19 cellular contexts compared by ENCODE assay signal in the genomic region with DNA sequence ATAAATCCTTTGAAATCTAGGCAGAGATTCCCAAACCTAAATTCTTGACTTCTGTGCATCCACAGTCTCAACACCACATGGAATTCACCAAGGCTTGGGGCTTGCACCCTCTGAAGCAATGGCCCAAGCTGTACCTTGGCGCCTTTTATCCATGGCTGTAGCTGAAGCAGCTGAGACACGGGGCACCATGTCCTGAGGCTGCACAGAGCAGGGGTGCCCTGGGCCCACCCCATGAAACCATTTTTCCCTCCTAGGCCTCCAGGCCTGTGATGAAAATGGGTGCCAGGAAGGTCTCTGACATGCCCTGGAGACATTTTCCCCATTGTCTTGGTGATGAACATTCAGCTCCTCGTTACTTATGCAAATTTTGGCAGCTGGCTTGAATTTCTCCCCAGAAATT.
A peak's percentile ranks its signal among the peaks of the same experiment; 100 is the strongest.
DNase-seq lines count a peak whose midpoint lies in the region; ATAC-seq and TF ChIP-seq lines count a peak whose summit lies in the region.
"Had no signal": no experiment of that assay in that cellular context is flagged by ENCODE, and none has a peak within 500 bp of the region (broad histone marks: within the 10 kb centered on the region; RNA-seq: fewer than 3 reads in every experiment).

No MANE protein-coding gene starts in this region.

- WGBS in mesendoderm (ENCODE audit: extremely low coverage, insufficient coverage, low lambda C conversion rate): no CpG with 5 or more reads among the region's 3 CpGs

- DNase-seq in DND-41 (peak; percentile 3), mesendoderm (peak; percentile 4), GM19238 (ENCODE audit: insufficient read length, low spot score) (no peak), GM10266 (ENCODE audit: extremely low spot score) (no peak), Karpas-422 (no peak), NCI-H2171 treated with DMSO at 0.1 percent for 48 hours (lab: John Stamatoyannopoulos, UW) (no peak)
- DNase-seq: 8988T; AML-193; Caco-2; Calu3; CD4-positive, alpha-beta T cell; CD8-positive, alpha-beta T cell; DMS79 treated with DMSO at 0.1 percent for 48 hours; EL; GDM1 had no signal

- no peaks in the 10 kb centered on the region for H3K9me2 ChIP-seq in Karpas-422 (replicated peaks; ENCODE audit: insufficient read depth, low read length)

- no peak overlapping the region for H4K8ac ChIP-seq in mesendoderm (ENCODE audit: low read depth, low read length)

- H4K20me1 ChIP-seq in DND-41 (ENCODE audit: insufficient read depth, low read length) (no peaks in the 10 kb centered on the region), Karpas-422 (ENCODE audit: insufficient read depth, low read depth, low read length) (no peaks in the 10 kb centered on the region)
- H4K20me1 ChIP-seq: BLaER1 treated with 17β-estradiol and CSF1 and Interleukin-3, amounts not matched to agents 10 nM and 100 nM had no signal

- H3K18ac ChIP-seq in mesendoderm (ENCODE audit: low read length): no peak overlapping the region

- H3K4me3 ChIP-seq in DND-41 (ENCODE audit: low read depth in 1 of 2, low read length in 2 of 2) (no peak overlapping the region), HUES48 (ENCODE audit: low read depth, low read length) (peak overlapping the region; percentile 13; the same call in 1 of the 2 replicates), iPS-18c (ENCODE audit: insufficient read depth, low read depth, low read length) (peak overlapping the region; percentile 15; the same call in 1 of the 2 replicates), mesendoderm (ENCODE audit: low read length) (no peak overlapping the region), Karpas-422 (ENCODE audit: low read length) (no peak overlapping the region)
- H3K4me3 ChIP-seq: BLaER1 treated with 17β-estradiol and CSF1 and Interleukin-3, amounts not matched to agents 10 nM and 100 nM had no signal

- H3K4me2 ChIP-seq in DND-41 (ENCODE audit: insufficient read depth, low read length) (no peak overlapping the region), mesendoderm (ENCODE audit: low read length) (no peak overlapping the region), Karpas-422 (ENCODE audit: low read depth, low read length, poor library complexity, severe bottlenecking) (no peak overlapping the region)
- H3K4me2 ChIP-seq: BLaER1 treated with 17β-estradiol and CSF1 and Interleukin-3, amounts not matched to agents 10 nM and 100 nM had no signal

- H3K27ac ChIP-seq in DND-41 (ENCODE audit: low read length) (no peak overlapping the region), HUES48 (ENCODE audit: low read depth, low read length) (no peak overlapping the region), mesendoderm (ENCODE audit: low read depth, low read length) (no peak overlapping the region), Karpas-422 (ENCODE audit: low read length) (no peak overlapping the region)
- H3K27ac ChIP-seq: BLaER1 treated with 17β-estradiol and CSF1 and Interleukin-3, amounts not matched to agents 10 nM and 100 nM; C4-2B had no signal

- no peak overlapping the region for H2BK120ac ChIP-seq in mesendoderm (ENCODE audit: low read depth, low read length)

- H3K23ac ChIP-seq in mesendoderm (ENCODE audit: low read length): no peak overlapping the region

- no peak overlapping the region for H2AK5ac ChIP-seq in mesendoderm (ENCODE audit: low read length)

- no peak for ATAC-seq in DND-41 (ENCODE audit: insufficient read depth, low read depth)
- ATAC-seq: CD8-positive, alpha-beta T cell had no signal

- H2BK5ac ChIP-seq in mesendoderm (ENCODE audit: low read length): no peak overlapping the region

- H3K27me3 ChIP-seq in DND-41 (ENCODE audit: insufficient read depth, low read length, poor library complexity) (no peaks in the 10 kb centered on the region), HUES48 (ENCODE audit: control insufficient read depth, insufficient read depth, low read length) (no peaks in the 10 kb centered on the region), mesendoderm (ENCODE audit: insufficient read depth, low read length, poor library complexity) (no peaks in the 10 kb centered on the region), Karpas-422 (ENCODE audit: low read length) (no peaks in the 10 kb centered on the region)
- H3K27me3 ChIP-seq: BLaER1 treated with 17β-estradiol and CSF1 and Interleukin-3, amounts not matched to agents 10 nM and 100 nM had no signal

- no peak overlapping the region for H3K56ac ChIP-seq in mesendoderm (ENCODE audit: low read length)

- H3K9me3 ChIP-seq in DND-41 (ENCODE audit: insufficient read depth, low read length, severe bottlenecking) (peaks cover 15% of the 10 kb centered on the region), HUES48 (ENCODE audit: control insufficient read depth, insufficient read depth, low read length) (peaks cover 15% of the 10 kb centered on the region), iPS-18c (ENCODE audit: control insufficient read depth, insufficient read depth, low read length) (peaks cover 5% of the 10 kb centered on the region), Karpas-422 (ENCODE audit: low read length) (peaks cover 10% of the 10 kb centered on the region)

- H2BK15ac ChIP-seq in mesendoderm (replicated peaks; ENCODE audit: low read depth): no peak overlapping the region

- H3K4ac ChIP-seq in mesendoderm (ENCODE audit: low read depth, low read length): no peak overlapping the region

- no peak overlapping the region for H2AFZ ChIP-seq in DND-41 (ENCODE audit: low read depth, low read length)
- no peak overlapping the region for H2AFZ ChIP-seq in Karpas-422 (ENCODE audit: low read length)

- H3K79me1 ChIP-seq in mesendoderm (ENCODE audit: low read length): no peaks in the 10 kb centered on the region

- H3K4me1 ChIP-seq in DND-41 (ENCODE audit: insufficient read depth, low read length): no peaks in the 10 kb centered on the region
- H3K4me1 ChIP-seq in HUES48 (ENCODE audit: control insufficient read depth, insufficient read depth, low read length): no peaks in the 10 kb centered on the region
- no peaks in the 10 kb centered on the region for H3K4me1 ChIP-seq in mesendoderm (ENCODE audit: control insufficient read depth, low read depth, low read length)
- no peaks in the 10 kb centered on the region for H3K4me1 ChIP-seq in Karpas-422 (ENCODE audit: low read length)
- H3K4me1 ChIP-seq: BLaER1 treated with 17β-estradiol and CSF1 and Interleukin-3, amounts not matched to agents 10 nM and 100 nM; Caco-2 had no signal

- no peak overlapping the region for H3K9ac ChIP-seq in DND-41 (ENCODE audit: low read depth, low read length)
- H3K9ac ChIP-seq in HUES48 (ENCODE audit: low read depth, low read length): no peak overlapping the region
- no peak overlapping the region for H3K9ac ChIP-seq in mesendoderm (ENCODE audit: low read length)
- H3K9ac ChIP-seq in Karpas-422 (ENCODE audit: low read length): no peak overlapping the region
- H3K9ac ChIP-seq: BLaER1 treated with 17β-estradiol and CSF1 and Interleukin-3, amounts not matched to agents 10 nM and 100 nM had no signal

- H3K79me2 ChIP-seq in DND-41 (ENCODE audit: insufficient read depth, low read length) (no peaks in the 10 kb centered on the region), mesendoderm (ENCODE audit: control insufficient read depth, insufficient read depth, low read length) (no peaks in the 10 kb centered on the region), Karpas-422 (ENCODE audit: low read length) (no peaks in the 10 kb centered on the region)

- H3K36me3 ChIP-seq in DND-41 (ENCODE audit: insufficient read depth, low read length): no peaks in the 10 kb centered on the region
- no peaks in the 10 kb centered on the region for H3K36me3 ChIP-seq in HUES48 (ENCODE audit: control insufficient read depth, insufficient read depth, low read length)
- H3K36me3 ChIP-seq in mesendoderm (ENCODE audit: control insufficient read depth, insufficient read depth, low read length): no peaks in the 10 kb centered on the region
- no peaks in the 10 kb centered on the region for H3K36me3 ChIP-seq in Karpas-422 (ENCODE audit: insufficient read depth, low read length)
- H3K36me3 ChIP-seq: BLaER1 treated with 17β-estradiol and CSF1 and Interleukin-3, amounts not matched to agents 10 nM and 100 nM had no signal

- no peak for TF ChIP-seq CTCF in DND-41 (IDR thresholded peaks at IDR 0.05; ENCODE audit: borderline replicate concordance, extremely low read depth, low read length, poor library complexity, severe bottlenecking)
- no peak for TF ChIP-seq CTCF in GM10266 (IDR thresholded peaks at IDR 0.05; ENCODE audit: control insufficient read depth, insufficient read depth, low read depth, missing control alignments)

- no peak overlapping the region for H4K5ac ChIP-seq in mesendoderm (ENCODE audit: low read length)

Comparison
In these comparisons a context has a peak if more than half of its experiments do, and no peak if none do; other contexts are left out.
1. DNase-seq: peak in DND-41 (single experiment) and mesendoderm (single experiment); none in GM19238 (single experiment), GM10266 (single experiment), Karpas-422 (single experiment) and NCI-H2171 treated with DMSO at 0.1 percent for 48 hours (single experiment).
2. H3K4me3 ChIP-seq: peak in HUES48 (single experiment) and iPS-18c (single experiment); none in DND-41 (0 of 2), mesendoderm (single experiment) and Karpas-422 (single experiment).